ENCODE assay signal across 24 cellular contexts in genomic region chr18:13587001-13587400, GRCh38.
DNase-seq lines count a peak whose midpoint lies in the region; ATAC-seq, FAIRE-seq and TF ChIP-seq lines count a peak whose summit lies in the region.
"Had no signal": no experiment of that assay in that cellular context is flagged by ENCODE, and none has a peak within 500 bp of the region (broad histone marks: within the 10 kb centered on the region; RNA-seq: fewer than 3 reads in every experiment).

No MANE protein-coding gene starts in this region.

- peak overlapping the region; percentile 73 for H3K27ac Mint-ChIP-seq in activated CD4-positive, alpha-beta T cell treated with anti-CD3 and anti-CD28 coated beads, Interleukin-2, amount 10 ng/mL, durations not matched to agents 24 days and 14 days
- peak overlapping the region; percentile 86 for H3K27ac Mint-ChIP-seq in activated CD8-positive, alpha-beta T cell treated with anti-CD3 and anti-CD28 coated beads for 36 hours
- peak overlapping the region in 2 of 9 donors; percentile 34 to 38 for H3K27ac Mint-ChIP-seq in naive thymus-derived CD4-positive, alpha-beta T cell

- H3K36me3 ChIP-seq in naive thymus-derived CD4-positive, alpha-beta T cell (ENCODE audit: control insufficient read depth in 2 of 3, insufficient read depth in 3 of 3, low read length in 3 of 3) = peaks cover 0 to 13% (median 0%) of the 10 kb centered on the region in 3 experiments
- H3K36me3 ChIP-seq: esophagus muscularis mucosa, gastroesophageal sphincter, neutrophil, uterus had no signal

- H3K4me1 Mint-ChIP-seq in activated CD4-positive, alpha-beta T cell treated with anti-CD3 and anti-CD28 coated beads, Interleukin-2, amount 10 ng/mL, durations not matched to agents 24 days and 14 days = peaks cover 62% of the 10 kb centered on the region
- H3K4me1 Mint-ChIP-seq in activated CD8-positive, alpha-beta T cell treated with anti-CD3 and anti-CD28 coated beads for 36 hours (ENCODE audit: low read depth) = peaks cover 68% of the 10 kb centered on the region
- H3K4me1 Mint-ChIP-seq in naive thymus-derived CD4-positive, alpha-beta T cell = peaks cover 35 to 66% (median 58%) of the 10 kb centered on the region in 7 donors

- no peaks in the 10 kb centered on the region for H3K27me3 Mint-ChIP-seq in activated CD4-positive, alpha-beta T cell treated with anti-CD3 and anti-CD28 coated beads, Interleukin-2, amount 10 ng/mL, durations not matched to agents 24 days and 14 days
- H3K27me3 Mint-ChIP-seq in activated CD8-positive, alpha-beta T cell treated with anti-CD3 and anti-CD28 coated beads for 36 hours = no peaks in the 10 kb centered on the region
- H3K27me3 Mint-ChIP-seq in naive thymus-derived CD4-positive, alpha-beta T cell = no peaks in the 10 kb centered on the region
- H3K27me3 Mint-ChIP-seq: effector memory CD8-positive, alpha-beta T cell had no signal

- H3K27ac ChIP-seq in naive thymus-derived CD4-positive, alpha-beta T cell (ENCODE audit: low read depth, low read length) = no peak overlapping the region
- H3K27ac ChIP-seq: esophagus muscularis mucosa, gastroesophageal sphincter, neutrophil, uterus had no signal

- DNase-seq in activated CD4-positive, alpha-beta T cell treated with anti-CD3 and anti-CD28 coated beads, Interleukin-2, amount 10 ng/mL, durations not matched to agents 24 days and 14 days = no peak
- DNase-seq in activated CD4-positive, alpha-beta T cell treated with anti-CD3 and anti-CD28 coated beads, Interleukin-2, amount 50 U/mL, for 1 hour = no peak
- DNase-seq in GM19239 (ENCODE audit: insufficient read length, low spot score) (no peak), pons (ENCODE audit: low spot score) (peak; percentile 14), SIG-M5 (lab: John Stamatoyannopoulos, UW) (no peak), KG1 (lab: John Stamatoyannopoulos, UW) (no peak)
- no peak for DNase-seq in activated CD8-positive, alpha-beta T cell treated with anti-CD3 and anti-CD28 coated beads for 36 hours
- no peak for DNase-seq in naive thymus-derived CD4-positive, alpha-beta T cell
- DNase-seq: activated T-cell treated with anti-CD3 and anti-CD28 coated beads, Interleukin-2, amount 50 U/mL, for 4 hours; effector memory CD8-positive, alpha-beta T cell; HCEC 1CT; islet precursor cell; NCI-H1105; NCI-H2081; NCI-H510A; spleen; stimulated activated CD4-positive, alpha-beta T cell treated with anti-CD3 and anti-CD28 coated beads, Interleukin-4, amount 100 ng/mL, for 4 hours; uterus had no signal

- no peak for ATAC-seq in activated CD8-positive, alpha-beta T cell treated with anti-CD3 and anti-CD28 coated beads for 36 hours
- no peak for ATAC-seq in naive thymus-derived CD4-positive, alpha-beta T cell
- ATAC-seq: effector memory CD8-positive, alpha-beta T cell; gastroesophageal sphincter had no signal

- POLR2A ChIA-PET in activated CD8-positive, alpha-beta T cell treated with anti-CD3 and anti-CD28 coated beads for 36 hours (lab: Charles Lee) = interaction anchor here (1.3 to 2.8 kb wide), 3 partner anchors 19 to 25 kb away, joined by 3 to 13 read pairs (median 10); no protein-coding TSS in a partner anchor
- POLR2A ChIA-PET in naive thymus-derived CD4-positive, alpha-beta T cell (lab: Charles Lee) = no interaction called here

- peak overlapping the region; percentile 68 for H3K4me3 Mint-ChIP-seq in activated CD4-positive, alpha-beta T cell treated with anti-CD3 and anti-CD28 coated beads, Interleukin-2, amount 10 ng/mL, durations not matched to agents 24 days and 14 days
- H3K4me3 Mint-ChIP-seq in activated CD8-positive, alpha-beta T cell treated with anti-CD3 and anti-CD28 coated beads for 36 hours = peak overlapping the region; percentile 43
- no peak overlapping the region for H3K4me3 Mint-ChIP-seq in naive thymus-derived CD4-positive, alpha-beta T cell
- H3K4me3 Mint-ChIP-seq: activated T-cell treated with anti-CD3 and anti-CD28 coated beads, Interleukin-2, amount 50 U/mL, for 4 hours; effector memory CD8-positive, alpha-beta T cell had no signal

- H3K27me3 ChIP-seq in naive thymus-derived CD4-positive, alpha-beta T cell (ENCODE audit: control insufficient read depth in 2 of 2, insufficient read depth in 2 of 2, low read length in 2 of 2) = no peaks in the 10 kb centered on the region
- H3K27me3 ChIP-seq: esophagus muscularis mucosa, gastroesophageal sphincter, neutrophil, spleen, uterus had no signal

- FAIRE-seq in GM19239 (lab: Jason Lieb, UNC) = peak; percentile 78
- FAIRE-seq: A204.1, G401.6 had no signal

- intact Hi-C loops in activated CD4-positive, alpha-beta T cell treated with anti-CD3 and anti-CD28 coated beads, Interleukin-2, amount 10 ng/mL, durations not matched to agents 24 days and 14 days (cut with micrococcal nuclease) = loop anchor here (2.0 to 5.0 kb wide), 2 partner anchors 16 to 320 kb away; no protein-coding TSS in a partner anchor
- intact Hi-C loops in activated CD8-positive, alpha-beta T cell treated with anti-CD3 and anti-CD28 coated beads for 36 hours (cut with micrococcal nuclease) = no loop called here
- intact Hi-C loops in naive thymus-derived CD4-positive, alpha-beta T cell (cut with micrococcal nuclease) = no loop called here

- no peaks in the 10 kb centered on the region for H3K4me1 ChIP-seq in naive thymus-derived CD4-positive, alpha-beta T cell (ENCODE audit: control insufficient read depth in 2 of 2, insufficient read depth in 2 of 2, low read length in 2 of 2)
- H3K4me1 ChIP-seq: uterus had no signal

- peaks cover 15% of the 10 kb centered on the region for H3K36me3 Mint-ChIP-seq in activated CD4-positive, alpha-beta T cell treated with anti-CD3 and anti-CD28 coated beads, Interleukin-2, amount 10 ng/mL, durations not matched to agents 24 days and 14 days (ENCODE audit: low read depth)
- peaks cover 17% of the 10 kb centered on the region for H3K36me3 Mint-ChIP-seq in activated CD8-positive, alpha-beta T cell treated with anti-CD3 and anti-CD28 coated beads for 36 hours (ENCODE audit: low read depth)
- peaks cover 9 to 47% (median 18%) of the 10 kb centered on the region in 5 donors for H3K36me3 Mint-ChIP-seq in naive thymus-derived CD4-positive, alpha-beta T cell

- CTCF ChIA-PET in activated CD8-positive, alpha-beta T cell treated with anti-CD3 and anti-CD28 coated beads for 36 hours (lab: Charles Lee) = interaction anchor here (0.8 to 1.5 kb wide), 4 partner anchors 10 to 29 kb away, joined by 3 to 4 read pairs (median 4); no protein-coding TSS in a partner anchor
- CTCF ChIA-PET in naive thymus-derived CD4-positive, alpha-beta T cell (lab: Charles Lee) = no interaction called here

- no peaks in the 10 kb centered on the region for H3K9me3 ChIP-seq in naive thymus-derived CD4-positive, alpha-beta T cell (ENCODE audit: control insufficient read depth in 2 of 3, low read length in 3 of 3)
- H3K9me3 ChIP-seq: esophagus muscularis mucosa, gastroesophageal sphincter, neutrophil, spleen, uterus had no signal

- no peak for TF ChIP-seq CTCF in activated CD8-positive, alpha-beta T cell treated with anti-CD3 and anti-CD28 coated beads for 36 hours (IDR thresholded peaks at IDR 0.05)

- H3K9me3 Mint-ChIP-seq in activated CD4-positive, alpha-beta T cell treated with anti-CD3 and anti-CD28 coated beads, Interleukin-2, amount 10 ng/mL, durations not matched to agents 24 days and 14 days = peaks cover 7% of the 10 kb centered on the region
- no peaks in the 10 kb centered on the region for H3K9me3 Mint-ChIP-seq in activated CD8-positive, alpha-beta T cell treated with anti-CD3 and anti-CD28 coated beads for 36 hours
- H3K9me3 Mint-ChIP-seq in naive thymus-derived CD4-positive, alpha-beta T cell = peaks cover 0 to 4% (median 0%) of the 10 kb centered on the region in 11 donors
- H3K9me3 Mint-ChIP-seq: activated naive CD4-positive, alpha-beta T cell treated with anti-CD3 and anti-CD28 coated beads, Interleukin-2, amount 50 U/mL, for 72 hours; activated T-cell treated with anti-CD3 and anti-CD28 coated beads, Interleukin-2, amount 50 U/mL, for 4 hours; effector memory CD8-positive, alpha-beta T cell had no signal

- H3K4me3 ChIP-seq in naive thymus-derived CD4-positive, alpha-beta T cell (ENCODE audit: low read length) = no peak overlapping the region
- H3K4me3 ChIP-seq: esophagus muscularis mucosa, gastroesophageal sphincter, spleen, uterus had no signal

Comparison
In these comparisons a context has a peak if more than half of its experiments do, and no peak if none do; other contexts are left out.
1. H3K4me3 Mint-ChIP-seq: peak in activated CD4-positive, alpha-beta T cell treated with anti-CD3 and anti-CD28 coated beads, Interleukin-2, amount 10 ng/mL, durations not matched to agents 24 days and 14 days (single experiment) and activated CD8-positive, alpha-beta T cell treated with anti-CD3 and anti-CD28 coated beads for 36 hours (single experiment); none in naive thymus-derived CD4-positive, alpha-beta T cell (0 of 10).